13 cellular contexts compared by ENCODE assay signal in genomic region chr15:30038667-30039523, GRCh38. TPM values are rescaled to one million over a fixed set of nuclear protein-coding genes. Genes with fewer than 3 reads are reported as not detected.
DNase-seq lines count a peak whose midpoint lies in the region; ATAC-seq, FAIRE-seq and TF ChIP-seq lines count a peak whose summit lies in the region.
"Had no signal": no experiment of that assay in that cellular context is flagged by ENCODE, and none has a peak within 500 bp of the region (broad histone marks: within the 10 kb centered on the region; RNA-seq: fewer than 3 reads in every experiment).

No MANE protein-coding gene starts in this region.

- DNase-seq in cerebellum (ENCODE audit: low spot score) (peak; percentile 64), occipital lobe (lab: John Stamatoyannopoulos, UW) (peak; percentile 55), GM12891 (ENCODE audit: insufficient read length, low spot score) (no peak)
- no peak for DNase-seq in stimulated activated CD4-positive, alpha-beta T cell treated with anti-CD3 and anti-CD28 coated beads, Interleukin-4, amount 100 ng/mL, for 4 hours
- DNase-seq: erythroblast, mesendoderm had no signal

- TF ChIP-seq POLR2A in GM12891 (IDR thresholded peaks at IDR 0.05; ENCODE audit: low read depth, low read length) = no peak

- H3K27ac ChIP-seq in C4-2B = peak overlapping the region; percentile 47
- H3K27ac ChIP-seq: BLaER1 treated with 17β-estradiol and CSF1 and Interleukin-3, amounts not matched to agents 10 nM and 100 nM; hepatocyte had no signal

- no peak for TF ChIP-seq CTCF in C4-2B (conservative IDR thresholded peaks at IDR 0.05)

- peak; percentile 44; the same call in 1 of the 2 replicates for TF ChIP-seq EP300 in Ishikawa (IDR thresholded peaks at IDR 0.05; ENCODE audit: borderline replicate concordance)

- TF ChIP-seq RAD21 in Ishikawa (IDR thresholded peaks at IDR 0.05; ENCODE audit: low read depth) = no peak

- FAIRE-seq in GM12891 (lab: Jason Lieb, UNC) = no peak
- FAIRE-seq: bronchial epithelial cell had no signal

- no peak for ATAC-seq in HG03571 (IDR thresholded peaks at IDR 0.05; ENCODE audit: unreplicated experiment)
- ATAC-seq in HG02885 (IDR thresholded peaks at IDR 0.05; ENCODE audit: poor library complexity, unreplicated experiment) = no peak

TF ChIP-seq in Ishikawa, 13 proteins besides CTCF, POLR2A, EP300 and RAD21:
- TF ChIP-seq TCF12 (IDR thresholded peaks at IDR 0.05; ENCODE audit: low read depth) = peak; percentile 46; the same call in 1 of the 2 replicates
- peak; percentile 85 for TF ChIP-seq NFIC (IDR thresholded peaks at IDR 0.05)
- 0 out of 2 replicates have a peak, but pooled peaks have one; percentile 27 for TF ChIP-seq MAX (IDR thresholded peaks at IDR 0.05)
- TF ChIP-seq CREB1 (IDR thresholded peaks at IDR 0.05; ENCODE audit: low read depth) = no peak

TF ChIP-seq in GM12891, 5 proteins besides CTCF, POLR2A, EP300 and RAD21:
- no peak for TF ChIP-seq TAF1 (IDR thresholded peaks at IDR 0.05; ENCODE audit: low read depth, low read length)
- TF ChIP-seq SPI1 (IDR thresholded peaks at IDR 0.05; ENCODE audit: low read depth, low read length) = no peak
- TF ChIP-seq POU2F2 (IDR thresholded peaks at IDR 0.05; ENCODE audit: low read depth, low read length) = no peak
- no peak for TF ChIP-seq PAX5 (IDR thresholded peaks at IDR 0.05; ENCODE audit: insufficient read depth, low read length, severe bottlenecking)
- TF ChIP-seq POLR2AphosphoS5 (IDR thresholded peaks at IDR 0.05; ENCODE audit: low read depth, low read length) = no peak

RNA-seq across cellular contexts. Expression of gene GOLGA8J, which starts 43.9 kb away (rescaled TPM):
- 0.36 TPM for total RNA-seq in cerebellum
- total RNA-seq in occipital lobe = not detected
- polyA plus RNA-seq in GM12891 (2012; ENCODE audit: low read depth, missing spikeins) = 0.09 TPM
- total RNA-seq: bronchial epithelial cell had no signal
- polyA plus RNA-seq: hepatocyte had no signal

Comparison
In these comparisons a context has a peak if more than half of its experiments do, and no peak if none do; other contexts are left out.
1. DNase-seq: peak in cerebellum (single experiment) and occipital lobe (single experiment); none in GM12891 (single experiment) and stimulated activated CD4-positive, alpha-beta T cell treated with anti-CD3 and anti-CD28 coated beads, Interleukin-4, amount 100 ng/mL, for 4 hours (0 of 2).